Comparison of ENCODE assay signal across 17 cellular contexts in genomic region chr13:36261976-36262375, GRCh38. TPM values are rescaled to one million over a fixed set of nuclear protein-coding genes. Genes with fewer than 3 reads are reported as not detected.
DNase-seq lines count a peak whose midpoint lies in the region; ATAC-seq and TF ChIP-seq lines count a peak whose summit lies in the region.
"Had no signal": no experiment of that assay in that cellular context is flagged by ENCODE, and none has a peak within 500 bp of the region (broad histone marks: within the 10 kb centered on the region; RNA-seq: fewer than 3 reads in every experiment).

No MANE protein-coding gene starts in this region.

- no peak overlapping the region for H3K4me3 ChIP-seq in right atrium auricular region
- H3K4me3 ChIP-seq in lung = no peak overlapping the region
- H3K4me3 ChIP-seq in upper lobe of right lung = no peak overlapping the region
- no peak overlapping the region for H3K4me3 ChIP-seq in WERI-Rb-1 (ENCODE audit: low read depth, low read length)
- H3K4me3 ChIP-seq: BLaER1 had no signal

- no peaks in the 10 kb centered on the region for H3K4me1 ChIP-seq in right atrium auricular region
- no peaks in the 10 kb centered on the region for H3K4me1 ChIP-seq in lung (ENCODE audit: control insufficient read depth in 2 of 2, insufficient read depth in 2 of 2, low read length in 2 of 2)
- H3K4me1 ChIP-seq in upper lobe of right lung = no peaks in the 10 kb centered on the region
- H3K4me1 ChIP-seq: BLaER1 had no signal

- ATAC-seq in left ventricle myocardium superior (peak; percentile 33), lung (ENCODE audit: insufficient read depth, low FRiP score) (peak; percentile 19), upper lobe of right lung (peak; percentile 42), HG03571 (IDR thresholded peaks at IDR 0.05; ENCODE audit: unreplicated experiment) (no peak)

- H3K27me3 ChIP-seq in right atrium auricular region (no peaks in the 10 kb centered on the region), lung (ENCODE audit: control insufficient read depth, insufficient read depth) (no peaks in the 10 kb centered on the region), upper lobe of right lung (no peaks in the 10 kb centered on the region), WERI-Rb-1 (ENCODE audit: insufficient read depth, low read depth, severe bottlenecking) (no peaks in the 10 kb centered on the region)
- H3K27me3 ChIP-seq: BLaER1 had no signal

- TF ChIP-seq CTCF in right atrium auricular region (IDR thresholded peaks at IDR 0.05) = no peak
- TF ChIP-seq CTCF in lung (IDR thresholded peaks at IDR 0.05; ENCODE audit: control extremely low read depth, extremely low read depth) = no peak
- TF ChIP-seq CTCF in upper lobe of right lung (IDR thresholded peaks at IDR 0.05) = no peak
- no peak for TF ChIP-seq CTCF in WERI-Rb-1 (IDR thresholded peaks at IDR 0.05; ENCODE audit: low read depth, low read length)

- no peaks in the 10 kb centered on the region for H3K9me3 ChIP-seq in right atrium auricular region
- H3K9me3 ChIP-seq in lung (ENCODE audit: control insufficient read depth in 2 of 2, insufficient read depth in 1 of 2, low read length in 1 of 2) = peaks cover 0 to 3% of the 10 kb centered on the region in 2 donors
- H3K9me3 ChIP-seq in upper lobe of right lung = no peaks in the 10 kb centered on the region
- no peaks in the 10 kb centered on the region for H3K9me3 ChIP-seq in WERI-Rb-1 (ENCODE audit: severe bottlenecking)

- intact Hi-C loops in left ventricle myocardium superior (cut with micrococcal nuclease) (no loop called here), upper lobe of right lung (cut with DNase I) (no loop called here)

- no peak overlapping the region for H3K27ac ChIP-seq in right atrium auricular region
- no peak overlapping the region for H3K27ac ChIP-seq in lung (ENCODE audit: low read depth in 1 of 2, low read length in 1 of 2)
- H3K27ac ChIP-seq in upper lobe of right lung = no peak overlapping the region
- H3K27ac ChIP-seq in WERI-Rb-1 = no peak overlapping the region
- H3K27ac ChIP-seq: BLaER1, HL-60 had no signal

- no peaks in the 10 kb centered on the region for H3K36me3 ChIP-seq in right atrium auricular region
- no peaks in the 10 kb centered on the region for H3K36me3 ChIP-seq in lung (ENCODE audit: control insufficient read depth in 2 of 2, insufficient read depth in 2 of 2, low read length in 2 of 2)
- H3K36me3 ChIP-seq in upper lobe of right lung = no peaks in the 10 kb centered on the region
- no peaks in the 10 kb centered on the region for H3K36me3 ChIP-seq in WERI-Rb-1
- H3K36me3 ChIP-seq: BLaER1 had no signal

- DNase-seq in left ventricle myocardium superior (no peak), right atrium auricular region (ENCODE audit: low spot score) (no peak), fibroblast of peridontal ligament (ENCODE audit: extremely low read depth) (peak; percentile 27), lung (ENCODE audit: low spot score) (no peak), upper lobe of right lung (no peak), T1000 (lab: John Stamatoyannopoulos, UW) (no peak), WERI-Rb-1 (no peak)
- DNase-seq: CD8-positive, alpha-beta memory T cell; DMS79; HCEC 1CT; NCI-H1417; NCI-H1930; NCI-H2171; NCI-H446 had no signal

RNA-seq across cellular contexts. Expression of gene CCDC169, which starts 35.6 kb away (rescaled TPM):
- 0.27 TPM for total RNA-seq in left ventricle myocardium superior
- under 1 TPM; 0.28 to 0.44 TPM for total RNA-seq in right atrium auricular region
- total RNA-seq in lung = 1 to 10 TPM; 1.4 to 3.4 TPM
- polyA plus RNA-seq in lung = under 1 TPM; 0.14 to 0.18 TPM
- 0.55 TPM for total RNA-seq in upper lobe of right lung
- total RNA-seq: CD8-positive, alpha-beta memory T cell had no signal
- polyA plus RNA-seq: CD8-positive, alpha-beta memory T cell had no signal

RNA-seq across cellular contexts. Expression of gene SOHLH2, which starts 47.6 kb away (rescaled TPM):
- total RNA-seq in left ventricle myocardium superior (not detected), right atrium auricular region (under 1 TPM in 1 of 2 donors, not detected in 1; 0.20 TPM), lung (under 1 TPM; 0.11 to 0.28 TPM), upper lobe of right lung (not detected)
- polyA plus RNA-seq in lung = under 1 TPM; 0.04 to 0.05 TPM
- total RNA-seq: CD8-positive, alpha-beta memory T cell had no signal
- polyA plus RNA-seq: CD8-positive, alpha-beta memory T cell had no signal
